Comparison of ENCODE assay signal across 1 cellular context in the genomic region with DNA sequence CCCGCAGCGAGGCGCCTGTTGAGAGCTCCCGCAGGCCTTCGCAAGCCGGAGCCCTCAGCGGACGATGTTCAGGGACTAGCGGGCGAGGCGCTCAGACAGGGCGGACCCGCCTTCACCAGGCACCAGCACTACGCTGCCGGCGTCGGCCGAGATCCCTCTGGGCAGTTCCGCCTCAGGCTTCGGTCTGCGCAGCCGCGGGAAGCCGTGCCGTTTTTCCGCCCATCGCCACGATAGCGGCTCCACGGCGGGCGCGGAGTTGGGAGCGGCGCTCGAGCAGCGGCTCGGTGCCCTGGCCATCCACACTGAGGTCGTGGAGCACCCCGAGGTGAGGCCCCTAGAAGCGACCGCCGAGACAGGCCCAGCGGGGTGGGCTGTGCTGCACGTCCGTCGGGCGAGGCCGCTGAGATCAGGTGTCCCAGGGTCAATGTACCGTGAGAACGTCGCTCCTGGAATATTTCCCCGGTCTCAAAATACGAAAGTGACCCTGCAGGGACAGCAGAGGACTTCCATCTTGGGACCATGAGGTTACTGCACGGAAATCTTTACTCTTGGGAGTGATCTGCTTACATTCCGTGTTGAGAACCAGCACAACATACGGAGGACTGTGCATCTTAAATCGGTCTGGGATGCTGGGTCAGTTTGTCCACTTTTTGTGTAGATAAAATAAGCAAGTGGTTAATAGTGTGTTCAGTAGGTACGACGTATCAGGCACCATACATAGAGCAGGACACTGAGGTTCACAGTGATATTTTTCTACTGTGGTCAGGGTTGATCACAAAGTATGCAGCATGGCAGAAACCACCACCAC.
TF ChIP-seq lines count a peak whose summit lies in the region.

No MANE protein-coding gene starts in this region.

TF ChIP-seq in K562, 482 proteins besides CTCF, POLR2A, EP300 and RAD21 (continued from another document and continues in another):
- TF ChIP-seq, protein P1, sequence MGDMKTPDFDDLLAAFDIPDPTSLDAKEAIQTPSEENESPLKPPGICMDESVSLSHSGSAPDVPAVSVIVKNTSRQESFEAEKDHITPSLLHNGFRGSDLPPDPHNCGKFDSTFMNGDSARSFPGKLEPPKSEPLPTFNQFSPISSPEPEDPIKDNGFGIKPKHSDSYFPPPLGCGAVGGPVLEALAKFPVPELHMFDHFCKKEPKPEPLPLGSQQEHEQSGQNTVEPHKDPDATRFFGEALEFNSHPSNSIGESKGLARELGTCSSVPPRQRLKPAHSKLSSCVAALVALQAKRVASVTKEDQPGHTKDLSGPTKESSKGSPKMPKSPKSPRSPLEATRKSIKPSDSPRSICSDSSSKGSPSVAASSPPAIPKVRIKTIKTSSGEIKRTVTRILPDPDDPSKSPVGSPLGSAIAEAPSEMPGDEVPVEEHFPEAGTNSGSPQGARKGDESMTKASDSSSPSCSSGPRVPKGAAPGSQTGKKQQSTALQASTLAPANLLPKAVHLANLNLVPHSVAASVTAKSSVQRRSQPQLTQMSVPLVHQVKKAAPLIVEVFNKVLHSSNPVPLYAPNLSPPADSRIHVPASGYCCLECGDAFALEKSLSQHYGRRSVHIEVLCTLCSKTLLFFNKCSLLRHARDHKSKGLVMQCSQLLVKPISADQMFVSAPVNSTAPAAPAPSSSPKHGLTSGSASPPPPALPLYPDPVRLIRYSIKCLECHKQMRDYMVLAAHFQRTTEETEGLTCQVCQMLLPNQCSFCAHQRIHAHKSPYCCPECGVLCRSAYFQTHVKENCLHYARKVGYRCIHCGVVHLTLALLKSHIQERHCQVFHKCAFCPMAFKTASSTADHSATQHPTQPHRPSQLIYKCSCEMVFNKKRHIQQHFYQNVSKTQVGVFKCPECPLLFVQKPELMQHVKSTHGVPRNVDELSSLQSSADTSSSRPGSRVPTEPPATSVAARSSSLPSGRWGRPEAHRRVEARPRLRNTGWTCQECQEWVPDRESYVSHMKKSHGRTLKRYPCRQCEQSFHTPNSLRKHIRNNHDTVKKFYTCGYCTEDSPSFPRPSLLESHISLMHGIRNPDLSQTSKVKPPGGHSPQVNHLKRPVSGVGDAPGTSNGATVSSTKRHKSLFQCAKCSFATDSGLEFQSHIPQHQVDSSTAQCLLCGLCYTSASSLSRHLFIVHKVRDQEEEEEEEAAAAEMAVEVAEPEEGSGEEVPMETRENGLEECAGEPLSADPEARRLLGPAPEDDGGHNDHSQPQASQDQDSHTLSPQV (IDR thresholded peaks at IDR 0.05) = peak; percentile 64
- no peak for TF ChIP-seq GABPB2 (CRISPR knock-in tag; conservative IDR thresholded peaks at IDR 0.05)
- TF ChIP-seq, protein P2, sequence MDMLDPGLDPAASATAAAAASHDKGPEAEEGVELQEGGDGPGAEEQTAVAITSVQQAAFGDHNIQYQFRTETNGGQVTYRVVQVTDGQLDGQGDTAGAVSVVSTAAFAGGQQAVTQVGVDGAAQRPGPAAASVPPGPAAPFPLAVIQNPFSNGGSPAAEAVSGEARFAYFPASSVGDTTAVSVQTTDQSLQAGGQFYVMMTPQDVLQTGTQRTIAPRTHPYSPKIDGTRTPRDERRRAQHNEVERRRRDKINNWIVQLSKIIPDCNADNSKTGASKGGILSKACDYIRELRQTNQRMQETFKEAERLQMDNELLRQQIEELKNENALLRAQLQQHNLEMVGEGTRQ (CRISPR knock-in tag; IDR thresholded peaks at IDR 0.05) = no peak
- no peak for TF ChIP-seq MTA1 (IDR thresholded peaks at IDR 0.05; ENCODE audit: borderline replicate concordance)
- TF ChIP-seq, protein P3, sequence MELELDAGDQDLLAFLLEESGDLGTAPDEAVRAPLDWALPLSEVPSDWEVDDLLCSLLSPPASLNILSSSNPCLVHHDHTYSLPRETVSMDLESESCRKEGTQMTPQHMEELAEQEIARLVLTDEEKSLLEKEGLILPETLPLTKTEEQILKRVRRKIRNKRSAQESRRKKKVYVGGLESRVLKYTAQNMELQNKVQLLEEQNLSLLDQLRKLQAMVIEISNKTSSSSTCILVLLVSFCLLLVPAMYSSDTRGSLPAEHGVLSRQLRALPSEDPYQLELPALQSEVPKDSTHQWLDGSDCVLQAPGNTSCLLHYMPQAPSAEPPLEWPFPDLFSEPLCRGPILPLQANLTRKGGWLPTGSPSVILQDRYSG (tag; conservative IDR thresholded peaks at IDR 0.05; ENCODE audit: low read depth) = 0 out of 2 replicates have a peak, but pooled peaks have one; percentile 36
- TF ChIP-seq, protein P4, sequence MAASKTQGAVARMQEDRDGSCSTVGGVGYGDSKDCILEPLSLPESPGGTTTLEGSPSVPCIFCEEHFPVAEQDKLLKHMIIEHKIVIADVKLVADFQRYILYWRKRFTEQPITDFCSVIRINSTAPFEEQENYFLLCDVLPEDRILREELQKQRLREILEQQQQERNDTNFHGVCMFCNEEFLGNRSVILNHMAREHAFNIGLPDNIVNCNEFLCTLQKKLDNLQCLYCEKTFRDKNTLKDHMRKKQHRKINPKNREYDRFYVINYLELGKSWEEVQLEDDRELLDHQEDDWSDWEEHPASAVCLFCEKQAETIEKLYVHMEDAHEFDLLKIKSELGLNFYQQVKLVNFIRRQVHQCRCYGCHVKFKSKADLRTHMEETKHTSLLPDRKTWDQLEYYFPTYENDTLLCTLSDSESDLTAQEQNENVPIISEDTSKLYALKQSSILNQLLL (CRISPR knock-in tag; IDR thresholded peaks at IDR 0.05; ENCODE audit: borderline replicate concordance) = no peak
- no peak for TF ChIP-seq RBM34 (IDR thresholded peaks at IDR 0.05; ENCODE audit: borderline replicate concordance, insufficient read depth, low read length)
- TF ChIP-seq SOX6 (IDR thresholded peaks at IDR 0.05) = no peak
- TF ChIP-seq FOXP1 (CRISPR knock-in tag; IDR thresholded peaks at IDR 0.05) = peak; percentile 69; the same call in 1 of the 2 replicates
- TF ChIP-seq ZNF77 (CRISPR knock-in tag; IDR thresholded peaks at IDR 0.05) = no peak
- TF ChIP-seq, protein P5, sequence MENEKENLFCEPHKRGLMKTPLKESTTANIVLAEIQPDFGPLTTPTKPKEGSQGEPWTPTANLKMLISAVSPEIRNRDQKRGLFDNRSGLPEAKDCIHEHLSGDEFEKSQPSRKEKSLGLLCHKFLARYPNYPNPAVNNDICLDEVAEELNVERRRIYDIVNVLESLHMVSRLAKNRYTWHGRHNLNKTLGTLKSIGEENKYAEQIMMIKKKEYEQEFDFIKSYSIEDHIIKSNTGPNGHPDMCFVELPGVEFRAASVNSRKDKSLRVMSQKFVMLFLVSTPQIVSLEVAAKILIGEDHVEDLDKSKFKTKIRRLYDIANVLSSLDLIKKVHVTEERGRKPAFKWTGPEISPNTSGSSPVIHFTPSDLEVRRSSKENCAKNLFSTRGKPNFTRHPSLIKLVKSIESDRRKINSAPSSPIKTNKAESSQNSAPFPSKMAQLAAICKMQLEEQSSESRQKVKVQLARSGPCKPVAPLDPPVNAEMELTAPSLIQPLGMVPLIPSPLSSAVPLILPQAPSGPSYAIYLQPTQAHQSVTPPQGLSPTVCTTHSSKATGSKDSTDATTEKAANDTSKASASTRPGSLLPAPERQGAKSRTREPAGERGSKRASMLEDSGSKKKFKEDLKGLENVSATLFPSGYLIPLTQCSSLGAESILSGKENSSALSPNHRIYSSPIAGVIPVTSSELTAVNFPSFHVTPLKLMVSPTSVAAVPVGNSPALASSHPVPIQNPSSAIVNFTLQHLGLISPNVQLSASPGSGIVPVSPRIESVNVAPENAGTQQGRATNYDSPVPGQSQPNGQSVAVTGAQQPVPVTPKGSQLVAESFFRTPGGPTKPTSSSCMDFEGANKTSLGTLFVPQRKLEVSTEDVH (IDR thresholded peaks at IDR 0.05; ENCODE audit: low read depth, partially characterized antibody) = peak; percentile 50
- TF ChIP-seq, protein P6, sequence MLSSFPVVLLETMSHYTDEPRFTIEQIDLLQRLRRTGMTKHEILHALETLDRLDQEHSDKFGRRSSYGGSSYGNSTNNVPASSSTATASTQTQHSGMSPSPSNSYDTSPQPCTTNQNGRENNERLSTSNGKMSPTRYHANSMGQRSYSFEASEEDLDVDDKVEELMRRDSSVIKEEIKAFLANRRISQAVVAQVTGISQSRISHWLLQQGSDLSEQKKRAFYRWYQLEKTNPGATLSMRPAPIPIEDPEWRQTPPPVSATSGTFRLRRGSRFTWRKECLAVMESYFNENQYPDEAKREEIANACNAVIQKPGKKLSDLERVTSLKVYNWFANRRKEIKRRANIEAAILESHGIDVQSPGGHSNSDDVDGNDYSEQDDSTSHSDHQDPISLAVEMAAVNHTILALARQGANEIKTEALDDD (IDR thresholded peaks at IDR 0.05) = no peak
- TF ChIP-seq KAT7 (CRISPR knock-in tag; IDR thresholded peaks at IDR 0.05; ENCODE audit: borderline replicate concordance) = no peak; the same call in 1 of the 2 replicates
- no peak for TF ChIP-seq ZNF408 (CRISPR knock-in tag; IDR thresholded peaks at IDR 0.05; ENCODE audit: low read depth)
- TF ChIP-seq MEF2D (tag; conservative IDR thresholded peaks at IDR 0.05; ENCODE audit: low read depth) = no peak; the same call in 1 of the 2 replicates
- TF ChIP-seq HDAC6 (IDR thresholded peaks at IDR 0.05; ENCODE audit: low read depth, low read length) = no peak
- TF ChIP-seq YBX1 (IDR thresholded peaks at IDR 0.05) = no peak
- peak; percentile 67; the same call in 1 of the 2 replicates for TF ChIP-seq CREB1 (IDR thresholded peaks at IDR 0.05)
- peak; percentile 66; the same call in 1 of the 2 replicates for TF ChIP-seq CREB1 (CRISPR knock-in tag; IDR thresholded peaks at IDR 0.05)
- no peak for TF ChIP-seq ZNF23 (CRISPR knock-in tag; IDR thresholded peaks at IDR 0.05)
- no peak for TF ChIP-seq TGIF2 (CRISPR knock-in tag; IDR thresholded peaks at IDR 0.05)
- 0 out of 2 replicates have a peak, but pooled peaks have one; percentile 71 for TF ChIP-seq ZNF165 (CRISPR knock-in tag; IDR thresholded peaks at IDR 0.05; ENCODE audit: borderline replicate concordance)
- TF ChIP-seq, protein P7, sequence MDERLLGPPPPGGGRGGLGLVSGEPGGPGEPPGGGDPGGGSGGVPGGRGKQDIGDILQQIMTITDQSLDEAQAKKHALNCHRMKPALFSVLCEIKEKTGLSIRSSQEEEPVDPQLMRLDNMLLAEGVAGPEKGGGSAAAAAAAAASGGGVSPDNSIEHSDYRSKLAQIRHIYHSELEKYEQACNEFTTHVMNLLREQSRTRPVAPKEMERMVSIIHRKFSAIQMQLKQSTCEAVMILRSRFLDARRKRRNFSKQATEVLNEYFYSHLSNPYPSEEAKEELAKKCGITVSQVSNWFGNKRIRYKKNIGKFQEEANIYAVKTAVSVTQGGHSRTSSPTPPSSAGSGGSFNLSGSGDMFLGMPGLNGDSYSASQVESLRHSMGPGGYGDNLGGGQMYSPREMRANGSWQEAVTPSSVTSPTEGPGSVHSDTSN (CRISPR knock-in tag; IDR thresholded peaks at IDR 0.05; ENCODE audit: low read depth) = no peak
- TF ChIP-seq, protein P7 (tag; conservative IDR thresholded peaks at IDR 0.05; ENCODE audit: low read depth) = no peak
- TF ChIP-seq E2F3 (CRISPR knock-in tag; IDR thresholded peaks at IDR 0.05) = no peak
- TF ChIP-seq, protein P8, sequence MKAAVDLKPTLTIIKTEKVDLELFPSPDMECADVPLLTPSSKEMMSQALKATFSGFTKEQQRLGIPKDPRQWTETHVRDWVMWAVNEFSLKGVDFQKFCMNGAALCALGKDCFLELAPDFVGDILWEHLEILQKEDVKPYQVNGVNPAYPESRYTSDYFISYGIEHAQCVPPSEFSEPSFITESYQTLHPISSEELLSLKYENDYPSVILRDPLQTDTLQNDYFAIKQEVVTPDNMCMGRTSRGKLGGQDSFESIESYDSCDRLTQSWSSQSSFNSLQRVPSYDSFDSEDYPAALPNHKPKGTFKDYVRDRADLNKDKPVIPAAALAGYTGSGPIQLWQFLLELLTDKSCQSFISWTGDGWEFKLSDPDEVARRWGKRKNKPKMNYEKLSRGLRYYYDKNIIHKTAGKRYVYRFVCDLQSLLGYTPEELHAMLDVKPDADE (conservative IDR thresholded peaks at IDR 0.05; ENCODE audit: control insufficient read depth, low read depth, low read length) = no peak
- TF ChIP-seq TOE1 (IDR thresholded peaks at IDR 0.05; ENCODE audit: borderline replicate concordance) = no peak
- TF ChIP-seq TOE1 (CRISPR knock-in tag; IDR thresholded peaks at IDR 0.05; ENCODE audit: borderline replicate concordance, low read depth) = 0 out of 2 replicates have a peak, but pooled peaks have one; percentile 78
- TF ChIP-seq DMBX1 (CRISPR knock-in tag; IDR thresholded peaks at IDR 0.05; ENCODE audit: borderline replicate concordance) = no peak
- no peak for TF ChIP-seq KDM1A (IDR thresholded peaks at IDR 0.05)
- no peak for TF ChIP-seq SETDB1 (IDR thresholded peaks at IDR 0.05; ENCODE audit: low read length)
- peak; percentile 69; the same call in 1 of the 2 replicates for TF ChIP-seq NR2C2 (CRISPR knock-in tag; IDR thresholded peaks at IDR 0.05)
- peak; percentile 68; the same call in 1 of the 2 replicates for TF ChIP-seq NR2C2 (tag; IDR thresholded peaks at IDR 0.05)
- 0 out of 2 replicates have a peak, but pooled peaks have one; percentile 20 for TF ChIP-seq ZNF444 (CRISPR knock-in tag; IDR thresholded peaks at IDR 0.05)
- no peak for TF ChIP-seq ZNF79 (CRISPR knock-in tag; IDR thresholded peaks at IDR 0.05; ENCODE audit: low read depth)
- TF ChIP-seq MEF2A (IDR thresholded peaks at IDR 0.05; ENCODE audit: control insufficient read depth, low read depth, low read length) = no peak
- TF ChIP-seq PHB (CRISPR knock-in tag; IDR thresholded peaks at IDR 0.05) = no peak
- TF ChIP-seq NCOA6 (IDR thresholded peaks at IDR 0.05) = peak; percentile 60; the same call in 1 of the 2 replicates
- TF ChIP-seq ZBED1 (IDR thresholded peaks at IDR 0.05) = no peak; the same call in 1 of the 2 replicates
- TF ChIP-seq ZZZ3 (IDR thresholded peaks at IDR 0.05) = no peak
- no peak for TF ChIP-seq WHSC1 (IDR thresholded peaks at IDR 0.05; ENCODE audit: low read length)
- TF ChIP-seq ZKSCAN3 (CRISPR knock-in tag; IDR thresholded peaks at IDR 0.05) = no peak
- no peak for TF ChIP-seq MIER1 (IDR thresholded peaks at IDR 0.05; ENCODE audit: low read depth)
- TF ChIP-seq GTF2E2 (tag; IDR thresholded peaks at IDR 0.05) = peak; percentile 93
- 0 out of 2 replicates have a peak, but pooled peaks have one; percentile 10 for TF ChIP-seq SMARCE1 (IDR thresholded peaks at IDR 0.05)
- TF ChIP-seq XRCC4 (IDR thresholded peaks at IDR 0.05; ENCODE audit: extremely low read depth, insufficient read depth, insufficient read length) = no peak
